In the genomic region with DNA sequence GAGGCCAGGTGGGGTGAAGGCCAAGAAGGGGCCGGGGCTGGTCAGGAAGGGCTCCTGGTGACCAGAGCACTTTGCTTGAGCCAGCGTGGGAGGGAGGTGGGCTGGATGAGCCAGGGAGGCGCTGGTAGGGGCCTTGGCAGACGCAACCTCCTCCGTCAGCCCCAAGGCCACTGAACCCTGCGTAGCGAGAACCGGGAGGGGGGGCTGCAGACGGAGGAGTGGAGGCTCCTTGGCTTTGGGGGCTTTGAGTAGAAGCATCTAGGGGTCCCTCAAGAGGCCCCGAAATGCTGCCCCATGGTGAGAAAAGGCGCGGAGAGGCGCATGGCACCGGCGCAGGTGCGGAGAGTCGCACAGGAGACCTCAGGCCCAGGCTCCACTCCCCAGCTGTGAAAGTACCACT, we compare ENCODE assay signal across 23 cellular contexts.
"Had no signal": no experiment of that assay in that cellular context is flagged by ENCODE, and none has a peak within 500 bp of the region (broad histone marks: within the 10 kb centered on the region; RNA-seq: fewer than 3 reads in every experiment).

No MANE protein-coding gene starts in this region.

- FAIRE-seq: small intestine, urothelium cell line had no signal

- H3K27ac ChIP-seq: neural progenitor cell, ovary, parathyroid adenoma, psoas muscle, right lobe of liver, sigmoid colon, stomach, suprapubic skin, testis, tibial artery, transverse colon, upper lobe of left lung, vagina had no signal

- H3K36me3 ChIP-seq: neural progenitor cell, ovary, right lobe of liver, sigmoid colon, stomach, suprapubic skin, tibial artery, transverse colon, upper lobe of left lung, vagina had no signal

- DNase-seq: natural killer cell; occipital lobe; ovary; psoas muscle; right lobe of liver; sigmoid colon; small intestine; stimulated activated CD4-positive, alpha-beta T cell treated with anti-CD3 and anti-CD28 coated beads, Interleukin-15, amount 100 ng/mL, for 24 hours; stimulated activated CD4-positive, alpha-beta T cell treated with anti-CD3 and anti-CD28 coated beads, Interleukin-2, amount 100 ng/mL, for 24 hours; stimulated activated CD4-positive, alpha-beta T cell treated with anti-CD3 and anti-CD28 coated beads, Interleukin-2, amount 100 ng/mL, for 48 hours; stimulated activated CD4-positive, alpha-beta T cell treated with anti-CD3 and anti-CD28 coated beads, Interleukin-4, amount 100 ng/mL, for 24 hours; stimulated activated naive B cell treated with anti-CD40 and anti-IgM and Interleukin-4, amounts not matched to agents 10 μg/mL and 1 μg/mL and 100 μg/mL, for 72 hours; stimulated activated naive CD4-positive, alpha-beta T cell treated with Interleukin-2 at 50 U/mL for 16 hours; stomach; testis; tibial artery; transverse colon had no signal

- H3K4me1 ChIP-seq: neural progenitor cell, parathyroid adenoma, psoas muscle, right lobe of liver, sigmoid colon, stomach, suprapubic skin, testis, tibial artery, transverse colon, upper lobe of left lung, vagina had no signal

- H3K4me3 ChIP-seq: neural progenitor cell, ovary, psoas muscle, right lobe of liver, sigmoid colon, stomach, suprapubic skin, tibial artery, transverse colon, upper lobe of left lung, vagina had no signal

- H3K9ac ChIP-seq: neural progenitor cell, parathyroid adenoma had no signal

- H3K9me3 ChIP-seq: ovary, psoas muscle, right lobe of liver, sigmoid colon, suprapubic skin, testis, tibial artery, transverse colon, vagina had no signal

- H3K27me3 ChIP-seq: neural progenitor cell, ovary, right lobe of liver, sigmoid colon, suprapubic skin, testis, tibial artery, transverse colon, upper lobe of left lung, vagina had no signal
